ENCODE assay signal across 8 cellular contexts in the genomic region with DNA sequence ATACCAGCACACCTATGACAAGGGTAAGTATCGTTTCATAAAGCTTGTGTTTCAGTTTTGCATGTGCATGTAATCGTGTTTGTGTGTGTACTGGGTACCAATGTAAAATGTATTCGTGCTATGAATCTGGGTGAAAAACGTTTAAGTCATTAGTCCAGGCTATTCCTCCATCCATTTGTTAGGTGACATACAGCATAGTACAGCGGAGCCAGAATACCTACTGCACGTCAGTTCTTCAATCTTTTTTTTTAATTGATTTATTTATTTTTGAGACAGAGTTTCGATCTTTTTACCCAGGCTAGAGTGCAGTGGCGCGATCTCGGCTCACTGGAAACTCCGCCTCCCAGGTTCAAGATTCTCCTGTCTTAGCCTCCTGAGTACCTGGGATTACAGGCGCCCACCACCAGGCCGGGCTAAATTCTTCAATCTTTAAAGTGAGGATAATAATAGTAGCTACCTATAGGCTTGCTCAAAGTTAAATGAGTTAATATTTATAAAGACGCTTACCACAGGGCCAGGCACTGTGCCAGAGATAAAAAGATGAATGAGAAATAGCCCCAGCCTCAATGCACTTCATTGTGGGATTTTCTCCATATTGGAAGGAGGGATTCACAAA. TPM values are rescaled to one million over a fixed set of nuclear protein-coding genes. Genes with fewer than 3 reads are reported as not detected.
A peak's percentile ranks its signal among the peaks of the same experiment; 100 is the strongest.
DNase-seq lines count a peak whose midpoint lies in the region; ATAC-seq and TF ChIP-seq lines count a peak whose summit lies in the region.

No MANE protein-coding gene starts in this region.

- peaks cover 22% of the 10 kb centered on the region for H3K36me3 Mint-ChIP-seq in activated T-cell treated with anti-CD3 and anti-CD28 coated beads, Interleukin-2, amount 50 U/mL, for 4 hours (ENCODE audit: insufficient read depth)
- H3K36me3 Mint-ChIP-seq in glutamatergic neuron (ENCODE audit: unreplicated experiment): no peaks in the 10 kb centered on the region

- TF ChIP-seq POLR2A in spleen (IDR thresholded peaks at IDR 0.05): no peak

- no peaks in the 10 kb centered on the region for H3K27me3 Mint-ChIP-seq in activated T-cell treated with anti-CD3 and anti-CD28 coated beads, Interleukin-2, amount 50 U/mL, for 4 hours (ENCODE audit: low read depth)
- H3K27me3 Mint-ChIP-seq in glutamatergic neuron (ENCODE audit: unreplicated experiment): peaks cover 5% of the 10 kb centered on the region

- H3K4me3 Mint-ChIP-seq in activated T-cell treated with anti-CD3 and anti-CD28 coated beads, Interleukin-2, amount 50 U/mL, for 4 hours: peak overlapping the region; percentile 99
- H3K4me3 Mint-ChIP-seq in glutamatergic neuron (ENCODE audit: unreplicated experiment): peak overlapping the region; percentile 99

- no peak for DNase-seq in activated T-cell treated with anti-CD3 and anti-CD28 coated beads, Interleukin-2, amount 50 U/mL, for 4 hours
- DNase-seq in activated T-cell treated with anti-CD3 and anti-CD28 coated beads, Interleukin-2, amount 50 U/mL, for 1 hour: no peak
- DNase-seq in glutamatergic neuron (peak; percentile 21), spleen (peak; percentile 73), DMS 273 (lab: John Stamatoyannopoulos, UW; ENCODE audit: unreplicated experiment) (no peak), SKM-1 treated with dmso at 0.1 percent for 144 hours (lab: John Stamatoyannopoulos, UW; ENCODE audit: unreplicated experiment) (no peak)
- DNase-seq in stimulated activated CD4-positive, alpha-beta T cell treated with anti-CD3 and anti-CD28 coated beads, Interleukin-2, amount 100 ng/mL, for 24 hours: no peak

- TF ChIP-seq CTCF in VCaP (conservative IDR thresholded peaks at IDR 0.05) (no peak), glutamatergic neuron (IDR thresholded peaks at IDR 0.05; ENCODE audit: partially characterized antibody, unreplicated experiment) (peak; percentile 18), spleen (IDR thresholded peaks at IDR 0.05 in 8 of 11, conservative IDR thresholded peaks at IDR 0.05 in 3 of 11) (peak in 1 of 11 experiments; percentile 25)

- no peak for ATAC-seq in activated T-cell treated with anti-CD3 and anti-CD28 coated beads, Interleukin-2, amount 50 U/mL, for 4 hours

- peak overlapping the region; percentile 70 to 96 (median 82) for H3K4me3 ChIP-seq in spleen

- H3K27ac ChIP-seq in VCaP (peak overlapping the region; percentile 98), spleen (peak overlapping the region; percentile 90 to 99 (median 96))

- WGBS in spleen, 5 donors: 69 to 77% (median 73%) methylated on average over 14 of the region's 14 CpGs

- no peaks in the 10 kb centered on the region for H3K9me3 Mint-ChIP-seq in activated T-cell treated with anti-CD3 and anti-CD28 coated beads, Interleukin-2, amount 50 U/mL, for 4 hours
- peaks cover 14% of the 10 kb centered on the region for H3K9me3 Mint-ChIP-seq in glutamatergic neuron (ENCODE audit: unreplicated experiment)

- no peaks in the 10 kb centered on the region for H3K9me3 ChIP-seq in spleen

- H3K27ac Mint-ChIP-seq in glutamatergic neuron (ENCODE audit: unreplicated experiment): peak overlapping the region; percentile 87

- peaks cover 0 to 46% (median 29%) of the 10 kb centered on the region in 6 donors for H3K36me3 ChIP-seq in spleen

- no peaks in the 10 kb centered on the region for H3K27me3 ChIP-seq in spleen (replicated peaks in 1 of 7)

- peaks cover 34% of the 10 kb centered on the region for H3K4me1 Mint-ChIP-seq in activated T-cell treated with anti-CD3 and anti-CD28 coated beads, Interleukin-2, amount 50 U/mL, for 4 hours (ENCODE audit: low read depth)
- H3K4me1 Mint-ChIP-seq in glutamatergic neuron (ENCODE audit: low read depth, unreplicated experiment): peaks cover 15% of the 10 kb centered on the region

- peaks cover 15 to 35% (median 26%) of the 10 kb centered on the region in 6 donors for H3K4me1 ChIP-seq in spleen

- intact Hi-C loops in spleen (cut with DNase I; ENCODE audit: low total_unique reads): loop anchor here (5.0 kb wide), 2 partner anchors 44 to 299 kb away; partner anchors contain the start of genes GDF11 and SUOX

RNA-seq across cellular contexts. Expression of gene RPS26, which starts 0.6 kb away (rescaled TPM):
- 100 to 1,000 TPM in 2 of 3 donors, 10 to 100 TPM in 1; 73.1 to 118 (median 110) TPM for total RNA-seq in activated T-cell treated with anti-CD3 and anti-CD28 coated beads, Interleukin-2, amount 50 U/mL, for 4 hours
- total RNA-seq in glutamatergic neuron (ENCODE audit: unreplicated experiment) (29.8 TPM), spleen (100 to 1,000 TPM in 3 of 7 donors, 10 to 100 TPM in 4; 15.3 to 674 (median 76.8) TPM)
- 1,000 to 10,000 TPM; 1,592 to 2,958 (median 1,751) TPM for polyA plus RNA-seq in spleen

RNA-seq across cellular contexts. Expression of gene IKZF4, which starts 20.2 kb away (rescaled TPM):
- total RNA-seq in activated T-cell treated with anti-CD3 and anti-CD28 coated beads, Interleukin-2, amount 50 U/mL, for 4 hours: 10 to 100 TPM in 2 of 3 donors, 1 to 10 TPM in 1; 9.4 to 14.6 (median 10.5) TPM
- total RNA-seq in glutamatergic neuron (ENCODE audit: unreplicated experiment): 24.1 TPM
- 1 to 10 TPM; 3.1 to 9.3 (median 6.2) TPM for total RNA-seq in spleen
- 1 to 10 TPM in 2 of 3 donors, under 1 TPM in 1; 0.80 to 1.6 (median 1.4) TPM for polyA plus RNA-seq in spleen

RNA-seq across cellular contexts. Expression of gene ERBB3, which starts 38.9 kb away (rescaled TPM):
- total RNA-seq in activated T-cell treated with anti-CD3 and anti-CD28 coated beads, Interleukin-2, amount 50 U/mL, for 4 hours: 1 to 10 TPM in 1 of 3 donors, under 1 TPM in 2; 0.48 to 1.6 (median 0.63) TPM
- total RNA-seq in glutamatergic neuron (ENCODE audit: unreplicated experiment) (33.7 TPM), spleen (1 to 10 TPM in 1 of 7 donors, under 1 TPM in 3, not detected in 3; 0.47 to 1.4 (median 0.72) TPM)
- polyA plus RNA-seq in spleen: 1 to 10 TPM in 1 of 3 donors, under 1 TPM in 2; 0.17 to 2.0 (median 0.23) TPM

RNA-seq across cellular contexts. Expression of gene SUOX, which starts 44.0 kb away (rescaled TPM):
- total RNA-seq in activated T-cell treated with anti-CD3 and anti-CD28 coated beads, Interleukin-2, amount 50 U/mL, for 4 hours: 1 to 10 TPM in 2 of 3 donors, under 1 TPM in 1; 0.68 to 1.3 (median 1.2) TPM
- 23.9 TPM for total RNA-seq in glutamatergic neuron (ENCODE audit: unreplicated experiment)
- total RNA-seq in spleen: 10 to 100 TPM; 13.1 to 29.1 (median 19.8) TPM
- 1 to 10 TPM; 6.0 to 8.1 (median 6.1) TPM for polyA plus RNA-seq in spleen

Comparison
In these comparisons a context has a peak if more than half of its experiments do, and no peak if none do; other contexts are left out.
1. DNase-seq: peak in glutamatergic neuron (single experiment) and spleen (single experiment); none in activated T-cell treated with anti-CD3 and anti-CD28 coated beads, Interleukin-2, amount 50 U/mL, for 4 hours (single experiment), activated T-cell treated with anti-CD3 and anti-CD28 coated beads, Interleukin-2, amount 50 U/mL, for 1 hour (single experiment), DMS 273 (single experiment), stimulated activated CD4-positive, alpha-beta T cell treated with anti-CD3 and anti-CD28 coated beads, Interleukin-2, amount 100 ng/mL, for 24 hours (0 of 2) and SKM-1 treated with dmso at 0.1 percent for 144 hours (single experiment).
2. RNA of gene ERBB3, which starts 38.9 kb away (total RNA-seq): 33.7 TPM in glutamatergic neuron (single experiment); 0.48 to 1.6 TPM in activated T-cell treated with anti-CD3 and anti-CD28 coated beads, Interleukin-2, amount 50 U/mL, for 4 hours and 0.47 to 1.4 TPM in spleen; every median in the first group is over 10 times any median in the second.